25 cellular contexts compared by ENCODE assay signal in the genomic region with DNA sequence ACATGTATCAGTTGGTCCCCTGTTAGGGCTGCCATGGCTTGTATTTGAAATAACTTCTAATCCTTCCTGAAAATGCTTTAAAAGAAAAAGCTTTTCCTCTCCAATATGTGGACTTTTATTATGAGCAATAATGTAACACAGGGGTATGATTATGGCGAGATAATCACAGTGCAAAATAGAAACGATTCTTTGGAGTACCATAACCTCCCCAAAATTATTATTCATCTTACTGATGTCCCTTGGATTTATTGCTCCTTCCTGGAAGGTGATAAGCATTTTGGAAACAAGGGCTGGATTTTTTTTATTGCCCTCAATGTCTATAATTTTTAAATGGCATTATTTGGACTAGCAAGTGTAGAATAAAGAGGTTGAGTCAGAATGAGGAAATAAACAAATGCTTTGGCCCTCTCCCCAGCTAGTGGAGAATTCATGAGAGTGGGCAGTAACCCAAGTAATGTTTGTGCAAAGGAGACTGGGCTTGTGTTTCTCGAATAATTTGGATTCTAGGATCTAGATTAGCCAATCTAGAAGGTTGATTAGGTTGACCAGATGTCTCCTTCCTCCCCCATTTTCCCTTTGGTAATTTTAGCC.
"Had no signal": no experiment of that assay in that cellular context is flagged by ENCODE, and none has a peak within 500 bp of the region (broad histone marks: within the 10 kb centered on the region; RNA-seq: fewer than 3 reads in every experiment).

No MANE protein-coding gene starts in this region.

- H3K27ac ChIP-seq: left ventricle myocardium inferior, ovary, right lobe of liver, upper lobe of left lung had no signal

- H3K27me3 ChIP-seq: ovary, right lobe of liver, upper lobe of left lung had no signal

- H3K36me3 ChIP-seq: left ventricle myocardium inferior, ovary, right lobe of liver, thoracic aorta, upper lobe of left lung had no signal

- H3K36me3 Mint-ChIP-seq: activated CD8-positive, alpha-beta memory T cell treated with anti-CD3 and anti-CD28 coated beads, Interleukin-2, amount 10 ng/mL, durations not matched to agents 7 days and 5 days; T-cell had no signal

- H3K27me3 Mint-ChIP-seq: activated CD8-positive, alpha-beta memory T cell treated with anti-CD3 and anti-CD28 coated beads, Interleukin-2, amount 10 ng/mL, durations not matched to agents 7 days and 5 days had no signal

- H3K4me3 ChIP-seq: left ventricle myocardium inferior, mucosa of descending colon, ovary, right lobe of liver, smooth muscle cell, thoracic aorta, upper lobe of left lung had no signal

- H3K4me3 Mint-ChIP-seq: activated CD4-positive, alpha-beta memory T cell treated with anti-CD3 and anti-CD28 coated beads, Interleukin-2, amount 10 ng/mL, durations not matched to agents 7 days and 5 days; activated CD8-positive, alpha-beta memory T cell treated with anti-CD3 and anti-CD28 coated beads, Interleukin-2, amount 10 ng/mL, durations not matched to agents 7 days and 5 days; activated naive CD8-positive, alpha-beta T cell treated with anti-CD3 and anti-CD28 coated beads for 36 hours; activated T-helper 17 cell treated with anti-CD3 and anti-CD28 coated beads, Interleukin-2, amount 50 U/mL, for 72 hours; endodermal cell; naive thymus-derived CD4-positive, alpha-beta T cell; stimulated activated naive CD8-positive, alpha-beta T cell treated with anti-CD3 and anti-CD28 coated beads, Interleukin-15, amount 100 ng/mL, for 72 hours; T-cell had no signal

- H3K9me3 Mint-ChIP-seq: activated CD4-positive, alpha-beta memory T cell treated with anti-CD3 and anti-CD28 coated beads, Interleukin-2, amount 10 ng/mL, durations not matched to agents 7 days and 5 days; activated T-helper 17 cell treated with anti-CD3 and anti-CD28 coated beads, Interleukin-2, amount 50 U/mL, for 72 hours had no signal

- H3K4me1 ChIP-seq: left ventricle myocardium inferior, right lobe of liver, upper lobe of left lung had no signal

- H3K27ac Mint-ChIP-seq: activated CD4-positive, alpha-beta memory T cell treated with anti-CD3 and anti-CD28 coated beads, Interleukin-2, amount 10 ng/mL, durations not matched to agents 7 days and 5 days; activated CD8-positive, alpha-beta memory T cell treated with anti-CD3 and anti-CD28 coated beads, Interleukin-2, amount 10 ng/mL, durations not matched to agents 7 days and 5 days; activated naive CD8-positive, alpha-beta T cell treated with anti-CD3 and anti-CD28 coated beads for 36 hours; activated T-helper 17 cell treated with anti-CD3 and anti-CD28 coated beads, Interleukin-2, amount 50 U/mL, for 72 hours; endodermal cell; naive thymus-derived CD4-positive, alpha-beta T cell; stimulated activated naive CD8-positive, alpha-beta T cell treated with anti-CD3 and anti-CD28 coated beads, Interleukin-15, amount 100 ng/mL, for 72 hours; T-cell had no signal

- ATAC-seq: activated CD8-positive, alpha-beta memory T cell treated with anti-CD3 and anti-CD28 coated beads, Interleukin-2, amount 10 ng/mL, durations not matched to agents 7 days and 5 days; activated T-helper 17 cell treated with anti-CD3 and anti-CD28 coated beads, Interleukin-2, amount 50 U/mL, for 72 hours; mucosa of descending colon; naive thymus-derived CD4-positive, alpha-beta T cell; right lobe of liver; SK-N-SH treated with all-trans-retinoic acid at 6 μM for 48 hours; stimulated activated naive CD8-positive, alpha-beta T cell treated with anti-CD3 and anti-CD28 coated beads, Interleukin-15, amount 100 ng/mL, for 72 hours; T-cell had no signal

- H3K4me1 Mint-ChIP-seq: activated CD4-positive, alpha-beta memory T cell treated with anti-CD3 and anti-CD28 coated beads, Interleukin-2, amount 10 ng/mL, durations not matched to agents 7 days and 5 days; activated CD8-positive, alpha-beta memory T cell treated with anti-CD3 and anti-CD28 coated beads, Interleukin-2, amount 10 ng/mL, durations not matched to agents 7 days and 5 days; activated naive CD8-positive, alpha-beta T cell treated with anti-CD3 and anti-CD28 coated beads for 36 hours; activated T-helper 17 cell treated with anti-CD3 and anti-CD28 coated beads, Interleukin-2, amount 50 U/mL, for 72 hours; naive thymus-derived CD4-positive, alpha-beta T cell; stimulated activated naive CD8-positive, alpha-beta T cell treated with anti-CD3 and anti-CD28 coated beads, Interleukin-15, amount 100 ng/mL, for 72 hours; T-cell had no signal

- H3K9me3 ChIP-seq: left ventricle myocardium inferior, mucosa of descending colon, ovary, right lobe of liver, thoracic aorta, upper lobe of left lung had no signal

- DNase-seq: activated CD4-positive, alpha-beta memory T cell treated with anti-CD3 and anti-CD28 coated beads, Interleukin-2, amount 10 ng/mL, durations not matched to agents 7 days and 5 days; activated CD4-positive, alpha-beta T cell treated with anti-CD3 and anti-CD28 coated beads for 48 hours; activated CD4-positive, CD25-positive, alpha-beta regulatory T cell; activated CD8-positive, alpha-beta memory T cell treated with anti-CD3 and anti-CD28 coated beads, Interleukin-2, amount 10 ng/mL, durations not matched to agents 7 days and 5 days; activated naive CD4-positive, alpha-beta T cell; activated naive CD8-positive, alpha-beta T cell treated with anti-CD3 and anti-CD28 coated beads for 36 hours; amniotic stem cell; caudate nucleus; endodermal cell; erythroblast; foreskin melanocyte; kidney; left ventricle myocardium inferior; naive thymus-derived CD4-positive, alpha-beta T cell; ovary; right lobe of liver; stimulated activated CD4-positive, alpha-beta T cell treated with anti-CD3 and anti-CD28 coated beads, Interleukin-4, amount 100 ng/mL, for 1 hour; stimulated activated naive CD8-positive, alpha-beta T cell treated with anti-CD3 and anti-CD28 coated beads, Interleukin-15, amount 100 ng/mL, for 72 hours; T-cell; upper lobe of left lung had no signal
